In the genomic region with DNA sequence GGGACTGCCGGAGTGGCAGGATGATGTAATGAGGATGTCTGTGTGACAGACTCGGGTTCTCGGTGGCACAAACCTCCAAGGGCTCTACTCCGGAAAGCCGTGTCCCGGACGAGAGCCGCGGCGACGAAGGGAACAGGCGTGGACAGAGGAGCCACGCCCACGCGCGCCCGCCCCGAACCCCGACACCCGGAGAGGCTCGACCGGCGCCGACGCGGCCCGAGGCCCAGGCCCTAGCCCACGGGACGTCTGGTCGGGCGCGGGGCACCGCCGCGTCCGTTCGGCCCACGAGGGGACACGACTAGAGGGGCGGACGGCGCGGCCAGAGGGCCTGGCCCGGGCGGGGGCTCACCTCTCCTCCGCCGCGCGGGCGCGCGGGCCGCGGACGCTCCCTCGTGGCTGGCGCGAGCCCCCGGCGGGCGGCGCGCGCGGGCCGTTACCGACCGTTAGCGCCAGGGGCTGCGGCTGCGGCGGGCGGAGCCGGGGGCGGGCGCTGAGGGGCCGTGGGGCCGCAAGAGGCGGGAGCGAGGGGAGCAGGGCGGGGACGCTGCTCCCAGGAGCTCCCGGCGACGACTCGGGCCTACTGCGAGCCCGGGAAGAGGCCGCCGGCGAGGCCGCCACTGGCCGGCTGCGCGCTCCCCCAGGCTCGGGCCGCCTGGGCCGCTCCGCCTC, we compare ENCODE assay signal across 8 cellular contexts. TPM values are rescaled to one million over a fixed set of nuclear protein-coding genes. Genes with fewer than 3 reads are reported as not detected.
DNase-seq lines count a peak whose midpoint lies in the region; ATAC-seq and TF ChIP-seq lines count a peak whose summit lies in the region.

No MANE protein-coding gene starts in this region.

- ATAC-seq in GM18861 (IDR thresholded peaks at IDR 0.05; ENCODE audit: unreplicated experiment) (peak; percentile 33), HG03045 (IDR thresholded peaks at IDR 0.05; ENCODE audit: unreplicated experiment) (peak; percentile 46), right cardiac atrium (peak; percentile 64 to 70), gastrocnemius medialis (peak in 1 of 2 donors; percentile 29)
- ATAC-seq in activated naive CD8-positive, alpha-beta T cell treated with anti-CD3 and anti-CD28 coated beads, Interleukin-2, amount 10 ng/mL, durations not matched to agents 7 days and 5 days (ENCODE audit: low read depth): peak; percentile 49

- POLR2A ChIA-PET in activated naive CD8-positive, alpha-beta T cell treated with anti-CD3 and anti-CD28 coated beads, Interleukin-2, amount 10 ng/mL, durations not matched to agents 7 days and 5 days (lab: Charles Lee): interaction anchor here (0.8 kb wide), 1 partner anchor 11 kb away, joined by 3 read pairs; no protein-coding TSS in a partner anchor

- TF ChIP-seq POLR2A in gastrocnemius medialis (IDR thresholded peaks at IDR 0.05): peak; percentile 35 to 58

- in situ Hi-C loops in gastrocnemius medialis (cut with MboI; ENCODE audit: low sequenced_read_pairs in 4 of 4): loop anchor here in 1 of 4 donors (25.0 kb wide), 2 partner anchors 641 to 741 kb away; partner anchors contain the start of gene IRX3

- H3K4me1 Mint-ChIP-seq in CD14-positive monocyte: peaks cover 37% of the 10 kb centered on the region
- H3K4me1 Mint-ChIP-seq in activated naive CD8-positive, alpha-beta T cell treated with anti-CD3 and anti-CD28 coated beads, Interleukin-2, amount 10 ng/mL, durations not matched to agents 7 days and 5 days: peaks cover 24% of the 10 kb centered on the region

- DNase-seq in CD14-positive monocyte (ENCODE audit: low spot score): no peak
- peak; percentile 54 for DNase-seq in NCI-H69 (lab: John Stamatoyannopoulos, UW)
- DNase-seq in activated naive CD8-positive, alpha-beta T cell treated with anti-CD3 and anti-CD28 coated beads, Interleukin-2, amount 10 ng/mL, durations not matched to agents 7 days and 5 days: no peak
- DNase-seq in right cardiac atrium: peak; percentile 81 to 89 (median 88)
- DNase-seq in gastrocnemius medialis: peak in 1 of 2 donors; percentile 31
- no peak for DNase-seq in germinal center (ENCODE audit: low spot score)

- H3K27ac ChIP-seq in right cardiac atrium (ENCODE audit: low read length) (peak overlapping the region; percentile 28), gastrocnemius medialis (peak overlapping the region; percentile 69 to 86 (median 70))

- H3K9me3 Mint-ChIP-seq in CD14-positive monocyte: peaks cover 6 to 39% (median 27%) of the 10 kb centered on the region in 7 donors
- H3K9me3 Mint-ChIP-seq in activated naive CD8-positive, alpha-beta T cell treated with anti-CD3 and anti-CD28 coated beads, Interleukin-2, amount 10 ng/mL, durations not matched to agents 7 days and 5 days: peaks cover 1% of the 10 kb centered on the region

- peak overlapping the region in 1 of 7 donors; percentile 61 for H3K27ac Mint-ChIP-seq in CD14-positive monocyte
- H3K27ac Mint-ChIP-seq in activated naive CD8-positive, alpha-beta T cell treated with anti-CD3 and anti-CD28 coated beads, Interleukin-2, amount 10 ng/mL, durations not matched to agents 7 days and 5 days: peak overlapping the region; percentile 79

- no peaks in the 10 kb centered on the region for H3K9me3 ChIP-seq in right cardiac atrium (ENCODE audit: control insufficient read depth, low read length)
- H3K9me3 ChIP-seq in gastrocnemius medialis: no peaks in the 10 kb centered on the region

- H3K4me3 ChIP-seq in right cardiac atrium (ENCODE audit: low read length) (peak overlapping the region; percentile 53), gastrocnemius medialis (peak overlapping the region; percentile 62 to 68 (median 66))

- peaks cover 66 to 78% (median 72%) of the 10 kb centered on the region in 3 donors for H3K27me3 Mint-ChIP-seq in CD14-positive monocyte (ENCODE audit: low read depth in 3 of 3)
- peaks cover 63% of the 10 kb centered on the region for H3K27me3 Mint-ChIP-seq in activated naive CD8-positive, alpha-beta T cell treated with anti-CD3 and anti-CD28 coated beads, Interleukin-2, amount 10 ng/mL, durations not matched to agents 7 days and 5 days

- TF ChIP-seq CTCF in CD14-positive monocyte (IDR thresholded peaks at IDR 0.05) (no peak), gastrocnemius medialis (IDR thresholded peaks at IDR 0.05 in 4 of 5, conservative IDR thresholded peaks at IDR 0.05 in 1 of 5) (peak in 4 of 5 experiments; percentile 10 to 37 (median 23))

- peak overlapping the region; percentile 86 to 98 for H3K4me3 Mint-ChIP-seq in CD14-positive monocyte
- peak overlapping the region; percentile 90 for H3K4me3 Mint-ChIP-seq in activated naive CD8-positive, alpha-beta T cell treated with anti-CD3 and anti-CD28 coated beads, Interleukin-2, amount 10 ng/mL, durations not matched to agents 7 days and 5 days

- no peaks in the 10 kb centered on the region for H3K27me3 ChIP-seq in right cardiac atrium (ENCODE audit: control insufficient read depth, insufficient read depth)
- H3K27me3 ChIP-seq in gastrocnemius medialis: peaks cover 49 to 79% (median 74%) of the 10 kb centered on the region in 3 donors

- no peaks in the 10 kb centered on the region for H3K36me3 ChIP-seq in gastrocnemius medialis

- under 1% methylated on average over 99 of the region's 99 CpGs for WGBS in right cardiac atrium

- intact Hi-C loops in CD14-positive monocyte (cut with micrococcal nuclease): no loop called here
- intact Hi-C loops in right cardiac atrium (cut with DNase I): loop anchor here in 1 of 4 donors (5.0 kb wide), 1 partner anchor 646 kb away; no protein-coding TSS in a partner anchor
- intact Hi-C loops in gastrocnemius medialis (cut with DNase I; ENCODE audit: low total_unique reads): loop anchor here (1.0 to 5.0 kb wide), 2 partner anchors 1224 to 1426 kb away; partner anchors contain the start of genes AKTIP and FTO

- H3K36me3 Mint-ChIP-seq in CD14-positive monocyte: peaks cover 21 to 25% of the 10 kb centered on the region in 2 donors
- peaks cover 1% of the 10 kb centered on the region for H3K36me3 Mint-ChIP-seq in activated naive CD8-positive, alpha-beta T cell treated with anti-CD3 and anti-CD28 coated beads, Interleukin-2, amount 10 ng/mL, durations not matched to agents 7 days and 5 days

- H3K4me1 ChIP-seq in right cardiac atrium (ENCODE audit: control insufficient read depth, insufficient read depth, low read length) (no peaks in the 10 kb centered on the region), gastrocnemius medialis (peaks cover 6 to 20% of the 10 kb centered on the region in 2 donors)

RNA-seq across cellular contexts. Expression of gene IRX5, which starts 2.1 kb away (rescaled TPM):
- polyA plus RNA-seq in CD14-positive monocyte (not detected), right cardiac atrium (0.48 TPM)
- not detected for total RNA-seq in activated naive CD8-positive, alpha-beta T cell treated with anti-CD3 and anti-CD28 coated beads, Interleukin-2, amount 10 ng/mL, durations not matched to agents 7 days and 5 days
- total RNA-seq in right cardiac atrium (1 to 10 TPM in 3 of 4 donors, under 1 TPM in 1; 0.97 to 1.9 (median 1.7) TPM), gastrocnemius medialis (1 to 10 TPM in 3 of 4 donors, under 1 TPM in 1; 0.20 to 4.1 (median 2.6) TPM)

Comparison
In these comparisons a context has a peak if more than half of its experiments do, and no peak if none do; other contexts are left out.
1. DNase-seq: peak in NCI-H69 (single experiment) and right cardiac atrium (3 of 3); none in CD14-positive monocyte (single experiment), activated naive CD8-positive, alpha-beta T cell treated with anti-CD3 and anti-CD28 coated beads, Interleukin-2, amount 10 ng/mL, durations not matched to agents 7 days and 5 days (single experiment) and germinal center (single experiment).